ENCODE assay signal across 17 cellular contexts in genomic region chr21:44466996-44467858, GRCh38.
"Had no signal": no experiment of that assay in that cellular context is flagged by ENCODE, and none has a peak within 500 bp of the region (broad histone marks: within the 10 kb centered on the region; RNA-seq: fewer than 3 reads in every experiment).

No MANE protein-coding gene starts in this region.

- H3K9me3 Mint-ChIP-seq: endodermal cell, immature natural killer cell, nephron progenitor cell, type B pancreatic cell had no signal

- H3K27me3 Mint-ChIP-seq: progenitor cell of endocrine pancreas, type B pancreatic cell had no signal

- H3K36me3 Mint-ChIP-seq: type B pancreatic cell had no signal

- H3K9me3 ChIP-seq: left ventricle myocardium inferior, ovary, thyroid gland had no signal

- DNase-seq: effector CD4-positive, alpha-beta T cell; endodermal cell; erythroblast; foreskin keratinocyte; immature natural killer cell; left ventricle myocardium inferior; mesendoderm; naive thymus-derived CD4-positive, alpha-beta T cell; nephron progenitor cell; ovary; stimulated activated CD4-positive, alpha-beta T cell treated with anti-CD3 and anti-CD28 coated beads, Interleukin-2, amount 100 ng/mL, for 48 hours; stimulated activated naive CD4-positive, alpha-beta T cell treated with Interleukin-2 at 50 U/mL for 16 hours; thyroid gland had no signal

- H3K4me1 ChIP-seq: foreskin keratinocyte, left ventricle myocardium inferior had no signal

- H3K27ac Mint-ChIP-seq: endodermal cell; immature natural killer cell; naive thymus-derived CD4-positive, alpha-beta T cell; nephron progenitor cell; progenitor cell of endocrine pancreas; type B pancreatic cell had no signal

- H3K4me3 ChIP-seq: coronary artery, left ventricle myocardium inferior, ovary, smooth muscle cell, thyroid gland had no signal

- H3K27me3 ChIP-seq: foreskin keratinocyte, ovary, thyroid gland had no signal

- H3K4me3 Mint-ChIP-seq: endodermal cell; immature natural killer cell; naive thymus-derived CD4-positive, alpha-beta T cell; nephron progenitor cell; type B pancreatic cell had no signal

- ATAC-seq: foreskin keratinocyte; naive thymus-derived CD4-positive, alpha-beta T cell had no signal

- H3K27ac ChIP-seq: coronary artery, foreskin keratinocyte, left ventricle myocardium inferior, ovary, thyroid gland had no signal

- H3K4me1 Mint-ChIP-seq: immature natural killer cell; naive thymus-derived CD4-positive, alpha-beta T cell had no signal

- H3K36me3 ChIP-seq: left ventricle myocardium inferior, ovary, thyroid gland had no signal
